8 cellular contexts compared by ENCODE assay signal in genomic region chr17:2400877-2401425, GRCh38. TPM values are rescaled to one million over a fixed set of nuclear protein-coding genes. Genes with fewer than 3 reads are reported as not detected.
A peak's percentile ranks its signal among the peaks of the same experiment; 100 is the strongest.
DNase-seq lines count a peak whose midpoint lies in the region; ATAC-seq, FAIRE-seq and TF ChIP-seq lines count a peak whose summit lies in the region.

Gene MNT (minus strand): TSS chr17:2401060. CDS start chr17:2400712, 348 bp downstream.

- H3K9me3 Mint-ChIP-seq in endodermal cell = no peaks in the 10 kb centered on the region

- H3K4me3 ChIP-seq in endodermal cell (ENCODE audit: low read length) = peak within 1 kb of the TSS; percentile 96

- peaks cover 2% of the 10 kb centered on the region for H3K36me3 Mint-ChIP-seq in endodermal cell (ENCODE audit: low read depth)

- H3K4me3 Mint-ChIP-seq in endodermal cell = peak within 1 kb of the TSS; percentile 86

- H3K36me3 ChIP-seq in endodermal cell (ENCODE audit: control insufficient read depth, insufficient read depth, low read length) = no peaks in the 10 kb centered on the region

- H3K4me1 Mint-ChIP-seq in endodermal cell = peaks cover 23% of the 10 kb centered on the region

- peak; percentile 33 for ATAC-seq in GM21360 (IDR thresholded peaks at IDR 0.05; ENCODE audit: unreplicated experiment)

- H3K9ac ChIP-seq in endodermal cell (ENCODE audit: extremely low read depth, low read length, poor library complexity, severe bottlenecking) = peak within 1 kb of the TSS; percentile 97

- DNase-seq in COLO668 (lab: John Stamatoyannopoulos, UW; ENCODE audit: unreplicated experiment) (peak; percentile 91), HTR-8/SVneo (ENCODE audit: insufficient read length, low spot score) (peak; percentile 91), NOMO-1 treated with dmso at 0.1 percent for 144 hours (lab: John Stamatoyannopoulos, UW; ENCODE audit: unreplicated experiment) (peak; percentile 94), endodermal cell (peak; percentile 99), midbrain (lab: John Stamatoyannopoulos, UW) (peak; percentile 96)
- DNase-seq in activated CD8-positive, alpha-beta memory T cell treated with anti-CD3 and anti-CD28 coated beads, Interleukin-2, amount 50 U/mL, for 24 hours (ENCODE audit: extremely low read depth) = peak; percentile 82
- peak; percentile 88 to 92 for DNase-seq in stimulated activated CD8-positive, alpha-beta memory T cell treated with anti-CD3 and anti-CD28 coated beads, Interleukin-15, amount 100 ng/mL, for 4 hours (ENCODE audit: low read depth in 2 of 2)

- no peak for FAIRE-seq in HTR-8/SVneo (lab: Jason Lieb, UNC)

- H3K9me3 ChIP-seq in endodermal cell (ENCODE audit: control insufficient read depth, low read length) = no peaks in the 10 kb centered on the region

- 0% methylated on average over 22 to 50 of the region's 51 CpGs for WGBS in endodermal cell (ENCODE audit: insufficient coverage in 1 of 2, insufficient read length in 1 of 2), 2 experiments

- H3K4me1 ChIP-seq in endodermal cell (ENCODE audit: control insufficient read depth, insufficient read depth, low read length) = peaks cover 15% of the 10 kb centered on the region

- peak within 1 kb of the TSS; percentile 99 for H3K27ac Mint-ChIP-seq in endodermal cell

- TF ChIP-seq CTCF in endodermal cell (conservative IDR thresholded peaks at IDR 0.05) = no peak

- no peaks in the 10 kb centered on the region for H3K27me3 Mint-ChIP-seq in endodermal cell (ENCODE audit: insufficient read depth)

- no peaks in the 10 kb centered on the region for H3K27me3 ChIP-seq in endodermal cell (ENCODE audit: control insufficient read depth, insufficient read depth, low read length, poor library complexity, severe bottlenecking)

- peak within 1 kb of the TSS; percentile 98 for H3K27ac ChIP-seq in endodermal cell (ENCODE audit: low read depth, low read length)

RNA-seq across cellular contexts. Expression of gene MNT, which starts in this region (rescaled TPM):
- total RNA-seq in endodermal cell = 10 to 100 TPM; 25.3 to 30.2 TPM
- polyA plus RNA-seq in endodermal cell (2013, experiment 1 of 2) = 19.1 TPM
- polyA plus RNA-seq in endodermal cell (2013, experiment 2 of 2) = 20.1 TPM

Comparison
In these comparisons a context has a peak if more than half of its experiments do, and no peak if none do; other contexts are left out.
1. Peak in every context shown above with its lines: DNase-seq, ATAC-seq, H3K4me3 ChIP-seq and H3K27ac ChIP-seq.